ENCODE assay signal across 10 cellular contexts in the genomic region with DNA sequence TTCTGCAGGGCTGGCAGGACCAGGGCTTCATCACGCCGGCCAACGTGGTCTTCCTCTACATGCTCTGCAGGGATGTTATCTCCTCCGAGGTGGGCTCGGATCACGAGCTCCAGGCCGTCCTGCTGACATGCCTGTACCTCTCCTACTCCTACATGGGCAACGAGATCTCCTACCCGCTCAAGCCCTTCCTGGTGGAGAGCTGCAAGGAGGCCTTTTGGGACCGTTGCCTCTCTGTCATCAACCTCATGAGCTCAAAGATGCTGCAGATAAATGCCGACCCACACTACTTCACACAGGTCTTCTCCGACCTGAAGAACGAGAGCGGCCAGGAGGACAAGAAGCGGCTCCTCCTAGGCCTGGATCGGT. TPM values are rescaled to one million over a fixed set of nuclear protein-coding genes. Genes with fewer than 3 reads are reported as not detected.
DNase-seq lines count a peak whose midpoint lies in the region; ATAC-seq and TF ChIP-seq lines count a peak whose summit lies in the region.
"Had no signal": no experiment of that assay in that cellular context is flagged by ENCODE, and none has a peak within 500 bp of the region (broad histone marks: within the 10 kb centered on the region; RNA-seq: fewer than 3 reads in every experiment).

No MANE protein-coding gene starts in this region.

- POLR2A ChIA-PET in activated B cell treated with CpG ODN at 0.5 μM for 24 hours (lab: Charles Lee) = interaction anchor here (0.6 to 6.3 kb wide), 8 partner anchors 7 to 1525 kb away, joined by 3 to 90 read pairs (median 8); partner anchors contain the start of gene MYO1D

- H3K27me3 Mint-ChIP-seq in activated naive CD4-positive, alpha-beta T cell treated with anti-CD3 and anti-CD28 coated beads, Interleukin-2, amount 10 ng/mL, durations not matched to agents 7 days and 5 days = peaks cover 7% of the 10 kb centered on the region
- H3K27me3 Mint-ChIP-seq in activated B cell treated with CpG ODN at 0.5 μM for 24 hours = no peaks in the 10 kb centered on the region

- no peaks in the 10 kb centered on the region for H3K9me3 Mint-ChIP-seq in activated naive CD4-positive, alpha-beta T cell treated with anti-CD3 and anti-CD28 coated beads, Interleukin-2, amount 10 ng/mL, durations not matched to agents 7 days and 5 days
- H3K9me3 Mint-ChIP-seq in activated B cell treated with CpG ODN at 0.5 μM for 24 hours = no peaks in the 10 kb centered on the region

- ATAC-seq in activated B cell treated with CpG ODN at 0.5 μM for 24 hours (ENCODE audit: low read depth) (no peak), HG03025 (IDR thresholded peaks at IDR 0.05; ENCODE audit: low FRiP score, unreplicated experiment) (no peak)
- ATAC-seq: sciatic nerve had no signal

- H3K4me3 ChIP-seq in iPS-11a (ENCODE audit: low read depth, low read length) = peak overlapping the region; percentile 69

- H3K36me3 Mint-ChIP-seq in activated naive CD4-positive, alpha-beta T cell treated with anti-CD3 and anti-CD28 coated beads, Interleukin-2, amount 10 ng/mL, durations not matched to agents 7 days and 5 days = peaks cover 36% of the 10 kb centered on the region
- peaks cover 31% of the 10 kb centered on the region for H3K36me3 Mint-ChIP-seq in activated B cell treated with CpG ODN at 0.5 μM for 24 hours (ENCODE audit: low read depth)

- intact Hi-C loops in activated B cell treated with CpG ODN at 0.5 μM for 24 hours (cut with micrococcal nuclease) = no loop called here

- no peak overlapping the region for H3K27ac Mint-ChIP-seq in activated naive CD4-positive, alpha-beta T cell treated with anti-CD3 and anti-CD28 coated beads, Interleukin-2, amount 10 ng/mL, durations not matched to agents 7 days and 5 days
- H3K27ac Mint-ChIP-seq in activated B cell treated with CpG ODN at 0.5 μM for 24 hours = peak overlapping the region; percentile 71

- peak overlapping the region; percentile 80 for H3K4me3 Mint-ChIP-seq in activated naive CD4-positive, alpha-beta T cell treated with anti-CD3 and anti-CD28 coated beads, Interleukin-2, amount 10 ng/mL, durations not matched to agents 7 days and 5 days
- H3K4me3 Mint-ChIP-seq in activated B cell treated with CpG ODN at 0.5 μM for 24 hours = peak overlapping the region; percentile 84

- no peak for DNase-seq in activated naive CD4-positive, alpha-beta T cell treated with anti-CD3 and anti-CD28 coated beads, Interleukin-2, amount 10 ng/mL, durations not matched to agents 7 days and 5 days
- DNase-seq in activated naive CD4-positive, alpha-beta T cell (lab: John Stamatoyannopoulos, UW) = no peak
- DNase-seq in activated B cell treated with CpG ODN at 0.5 μM for 24 hours = no peak
- no peak for DNase-seq in kidney glomerular epithelial cell (lab: John Stamatoyannopoulos, UW)
- no peak for DNase-seq in epidermal melanocyte (ENCODE audit: insufficient read length, low spot score)

- peaks cover 67% of the 10 kb centered on the region for H3K4me1 Mint-ChIP-seq in activated naive CD4-positive, alpha-beta T cell treated with anti-CD3 and anti-CD28 coated beads, Interleukin-2, amount 10 ng/mL, durations not matched to agents 7 days and 5 days
- peaks cover 67% of the 10 kb centered on the region for H3K4me1 Mint-ChIP-seq in activated B cell treated with CpG ODN at 0.5 μM for 24 hours

- TF ChIP-seq CTCF in activated B cell treated with CpG ODN at 0.5 μM for 24 hours (IDR thresholded peaks at IDR 0.05) = no peak

- CTCF ChIA-PET in activated naive CD4-positive, alpha-beta T cell treated with anti-CD3 and anti-CD28 coated beads, Interleukin-2, amount 10 ng/mL, durations not matched to agents 7 days and 5 days (lab: Charles Lee) = interaction anchor here (0.9 to 4.7 kb wide), 6 partner anchors 26 to 120 kb away, joined by 3 to 23 read pairs (median 8); partner anchors contain the start of gene PSMD11
- CTCF ChIA-PET in activated B cell treated with CpG ODN at 0.5 μM for 24 hours (lab: Charles Lee) = interaction anchor here (0.8 to 10.2 kb wide), 6 partner anchors 15 to 171 kb away, joined by 3 to 53 read pairs (median 5); no protein-coding TSS in a partner anchor

- H3K27ac ChIP-seq in temporal lobe (ENCODE audit: low read depth, low read length) = peak overlapping the region; percentile 33
- H3K27ac ChIP-seq: HL-60 had no signal

RNA-seq across cellular contexts. Expression of gene CDK5R1, which starts 1.4 kb away (rescaled TPM):
- total RNA-seq in activated B cell treated with CpG ODN at 0.5 μM for 24 hours = 9.3 and 9.6 TPM in 2 replicates
- 224 TPM for total RNA-seq in temporal lobe

RNA-seq across cellular contexts. Expression of gene PSMD11, which starts 43.9 kb away (rescaled TPM):
- total RNA-seq in activated B cell treated with CpG ODN at 0.5 μM for 24 hours (115 and 117 TPM in 2 replicates), temporal lobe (71.3 TPM)

Comparison
In these comparisons a context has a peak if more than half of its experiments do, and no peak if none do; other contexts are left out.
1. RNA of gene CDK5R1, which starts 1.4 kb away (total RNA-seq): 224 TPM in temporal lobe (single experiment); 9.3 to 9.6 TPM in activated B cell treated with CpG ODN at 0.5 μM for 24 hours; every median in the first group is over 10 times any median in the second.